Comparison of ENCODE assay signal across 2 cellular contexts in genomic region chr5:148696438-148697036, GRCh38.
TF ChIP-seq lines count a peak whose summit lies in the region.

No MANE protein-coding gene starts in this region.

TF ChIP-seq in GM23338, 12 proteins besides CTCF, POLR2A, EP300 and RAD21:
- TF ChIP-seq CREB1 (CRISPR knock-in tag; IDR thresholded peaks at IDR 0.05; ENCODE audit: low read depth) (no peak), REST (IDR thresholded peaks at IDR 0.05; ENCODE audit: unreplicated experiment) (no peak), NANOG (IDR thresholded peaks at IDR 0.05; ENCODE audit: borderline replicate concordance) (no peak)

TF ChIP-seq in H1, 55 proteins besides CTCF, POLR2A, EP300 and RAD21:
- TF ChIP-seq EGR1 (IDR thresholded peaks at IDR 0.05; ENCODE audit: borderline replicate concordance, low read depth, low read length) (no peak), MAFK (IDR thresholded peaks at IDR 0.05; ENCODE audit: low read depth, low read length) (peak; percentile 37; the same call in 1 of the 2 replicates), CHD7 (IDR thresholded peaks at IDR 0.05; ENCODE audit: insufficient replicate concordance, low read length) (peak; percentile 98)
TF ChIP-seq in H1: peak in this region for 2.
